ENCODE assay signal across 11 cellular contexts in genomic region chr14:71931492-71932228, GRCh38. TPM values are rescaled to one million over a fixed set of nuclear protein-coding genes. Genes with fewer than 3 reads are reported as not detected.
DNase-seq lines count a peak whose midpoint lies in the region; ATAC-seq, FAIRE-seq and TF ChIP-seq lines count a peak whose summit lies in the region.
"Had no signal": no experiment of that assay in that cellular context is flagged by ENCODE, and none has a peak within 500 bp of the region (broad histone marks: within the 10 kb centered on the region; RNA-seq: fewer than 3 reads in every experiment).

No MANE protein-coding gene starts in this region.

- H2AK5ac ChIP-seq in H1 (ENCODE audit: low read depth, low read length) (no peak overlapping the region), neuronal stem cell (ENCODE audit: low read depth, low read length) (no peak overlapping the region)

- H3K4ac ChIP-seq in H1 (replicated peaks; ENCODE audit: insufficient read length, low read depth, low read length) (no peak overlapping the region), neuronal stem cell (ENCODE audit: low read length) (no peak overlapping the region)

- DNase-seq in D341Med (ENCODE audit: low spot score), result peak; percentile 51
- DNase-seq in H1 (ENCODE audit: low read depth in 1 of 2, low spot score in 2 of 2), result no peak
- DNase-seq in neuronal stem cell (ENCODE audit: low spot score), result peak; percentile 5
- DNase-seq in NCI-H1930 (lab: John Stamatoyannopoulos, UW), result no peak
- DNase-seq in effector CD4-positive, alpha-beta T cell, result no peak
- DNase-seq in SKM-1 treated with dmso at 0.1 percent for 144 hours (lab: John Stamatoyannopoulos, UW; ENCODE audit: unreplicated experiment), result no peak
- DNase-seq in natural killer cell, result no peak
- DNase-seq: NCI-H226 had no signal

- H3K36me3 Mint-ChIP-seq in natural killer cell, result no peaks in the 10 kb centered on the region

- no peaks in the 10 kb centered on the region for H3K79me1 ChIP-seq in H1 (ENCODE audit: low read depth, low read length)
- H3K79me1 ChIP-seq in neuronal stem cell (ENCODE audit: low read depth, low read length), result no peaks in the 10 kb centered on the region

- 15% methylated on average over 34 of the region's 36 CpGs; no CpG with 5 or more reads in 1 of the 2 experiments for WGBS in H1 (ENCODE audit: extremely low coverage in 1 of 2, insufficient coverage in 1 of 2, insufficient read length in 1 of 2, insufficient replicate concordance in 2 of 2, low coverage in 1 of 2, low lambda C conversion rate in 2 of 2, missing lambda C conversion rate in 1 of 2), 2 experiments
- no CpG with 5 or more reads among the region's 36 CpGs for WGBS in neuronal stem cell (ENCODE audit: extremely low coverage in 2 of 2, insufficient read length in 2 of 2, insufficient replicate concordance in 1 of 2), 2 donors

- H3K79me2 ChIP-seq in H1 (ENCODE audit: control insufficient read depth in 1 of 2, insufficient read depth in 2 of 2, low read length in 2 of 2), result no peaks in the 10 kb centered on the region

- no peak overlapping the region for H4K5ac ChIP-seq in H1 (ENCODE audit: insufficient read length, low read depth, low read length)

- H3K4me2 ChIP-seq in H1 (ENCODE audit: insufficient read depth in 1 of 2, low read depth in 2 of 2, low read length in 2 of 2) (peak overlapping the region; percentile 98 to 99), neuronal stem cell (ENCODE audit: insufficient read depth, low read length, poor library complexity, severe bottlenecking) (peak overlapping the region; percentile 95)

- H2BK15ac ChIP-seq in H1 (ENCODE audit: low read length), result no peak overlapping the region
- H2BK15ac ChIP-seq in neuronal stem cell (ENCODE audit: low read length), result no peak overlapping the region

- H3K9me3 Mint-ChIP-seq in natural killer cell, result no peaks in the 10 kb centered on the region

- H4K8ac ChIP-seq in H1 (ENCODE audit: extremely low read depth, insufficient read depth, low read length), result peak overlapping the region; percentile 74; the same call in 1 of the 2 replicates
- H4K8ac ChIP-seq in neuronal stem cell (ENCODE audit: low read depth, low read length), result no peak overlapping the region

- no peak for TF ChIP-seq RAD21 in H1 (IDR thresholded peaks at IDR 0.05 in 1 of 2, conservative IDR thresholded peaks at IDR 0.05 in 1 of 2; ENCODE audit: low read depth in 2 of 2, low read length in 2 of 2)

- peaks cover 7 to 46% (median 26%) of the 10 kb centered on the region in 4 experiments for H3K27me3 ChIP-seq in H1 (replicated peaks in 1 of 4; ENCODE audit: control insufficient read depth in 3 of 4, extremely low read depth in 1 of 4, insufficient read depth in 3 of 4, low read length in 3 of 4)
- H3K27me3 ChIP-seq in neuronal stem cell (ENCODE audit: control insufficient read depth in 3 of 3, insufficient read depth in 3 of 3, low read depth in 1 of 3, low read length in 3 of 3), result peaks cover 8 to 56% (median 35%) of the 10 kb centered on the region in 3 experiments
- H3K27me3 ChIP-seq: body of pancreas, ovary had no signal

- H3K14ac ChIP-seq in H1 (ENCODE audit: insufficient read length), result no peak overlapping the region
- no peak overlapping the region for H3K14ac ChIP-seq in neuronal stem cell (ENCODE audit: low read length)

- no peak overlapping the region for H3K56ac ChIP-seq in H1 (replicated peaks; ENCODE audit: insufficient read length, low read depth, low read length)

- H4K91ac ChIP-seq in H1 (replicated peaks; ENCODE audit: insufficient read length, low read length) (no peak overlapping the region), neuronal stem cell (ENCODE audit: low read depth, low read length, poor library complexity) (no peak overlapping the region)

- ATAC-seq in HG03039 (IDR thresholded peaks at IDR 0.05; ENCODE audit: unreplicated experiment), result peak; percentile 4
- no peak for ATAC-seq in natural killer cell

- H3K36me3 ChIP-seq in H1 (ENCODE audit: control insufficient read depth in 2 of 4, insufficient read depth in 4 of 4, low read length in 3 of 4) (no peaks in the 10 kb centered on the region), neuronal stem cell (replicated peaks in 1 of 2; ENCODE audit: control insufficient read depth in 2 of 2, insufficient read depth in 2 of 2, low read length in 2 of 2) (no peaks in the 10 kb centered on the region)
- H3K36me3 ChIP-seq: ovary had no signal

- H3K4me3 ChIP-seq in H1 (ENCODE audit: extremely low read depth in 1 of 4, insufficient read depth in 2 of 4, low read depth in 3 of 4, low read length in 4 of 4) (peak overlapping the region; percentile 20 to 71 (median 34); a peak in 7 of 8 replicates), neuronal stem cell (ENCODE audit: low read length in 2 of 2) (peak overlapping the region in 1 of 2 donors; percentile 79)
- H3K4me3 ChIP-seq: body of pancreas had no signal

- H3K23me2 ChIP-seq in H1 (ENCODE audit: low read depth, low read length), result peaks cover 7% of the 10 kb centered on the region

- H3K23ac ChIP-seq in H1 (ENCODE audit: insufficient read length), result no peak overlapping the region
- H3K23ac ChIP-seq in neuronal stem cell (ENCODE audit: low read depth, low read length, poor library complexity), result no peak overlapping the region

- H3K27ac Mint-ChIP-seq in natural killer cell, result no peak overlapping the region

- no peaks in the 10 kb centered on the region for H3K4me1 Mint-ChIP-seq in natural killer cell

- peaks cover 0 to 9% (median 1%) of the 10 kb centered on the region in 4 experiments; a peak in 3 of 7 replicates for H3K4me1 ChIP-seq in H1 (replicated peaks in 1 of 4; ENCODE audit: control insufficient read depth in 3 of 4, insufficient read depth in 4 of 4, low read length in 3 of 4)
- H3K4me1 ChIP-seq in neuronal stem cell (ENCODE audit: control insufficient read depth in 2 of 2, insufficient read depth in 1 of 2, low read depth in 1 of 2, low read length in 2 of 2), result peaks cover 4 to 5% of the 10 kb centered on the region in 2 donors

- no peak for TF ChIP-seq CTCF in H1 (IDR thresholded peaks at IDR 0.05; ENCODE audit: control extremely low read depth in 1 of 3, insufficient read depth in 1 of 3, low read depth in 1 of 3, low read length in 3 of 3)
- no peak for TF ChIP-seq CTCF in natural killer cell (IDR thresholded peaks at IDR 0.05)

- TF ChIP-seq EP300 in H1 (IDR thresholded peaks at IDR 0.05; ENCODE audit: borderline replicate concordance in 1 of 2, low read depth in 2 of 2, low read length in 2 of 2), result no peak

- no peak overlapping the region for H3K4me3 Mint-ChIP-seq in natural killer cell

- peaks cover 28 to 70% of the 10 kb centered on the region in 2 donors for H3K27me3 Mint-ChIP-seq in natural killer cell (ENCODE audit: low read depth in 2 of 2)

- H2BK12ac ChIP-seq in H1 (ENCODE audit: low read depth, low read length), result no peak overlapping the region
- H2BK12ac ChIP-seq in neuronal stem cell (ENCODE audit: low read length), result peak overlapping the region; percentile 22

- H4K20me1 ChIP-seq in H1 (replicated peaks in 1 of 2; ENCODE audit: control insufficient read depth in 1 of 2, insufficient read depth in 2 of 2, low read length in 2 of 2), result peaks cover 0 to 2% of the 10 kb centered on the region in 2 experiments

- CTCF ChIA-PET in H1 (lab: Charles Lee; ENCODE audit: partially characterized antibody), result interaction anchor here (0.6 to 2.6 kb wide), 12 partner anchors 12 to 793 kb away, joined by 3 to 9 read pairs (median 3); no protein-coding TSS in a partner anchor

- H3K18ac ChIP-seq in H1 (ENCODE audit: extremely low read depth, low read length) (no peak overlapping the region), neuronal stem cell (ENCODE audit: low read length) (no peak overlapping the region)

- H2BK120ac ChIP-seq in H1 (replicated peaks; ENCODE audit: low read depth, low read length), result no peak overlapping the region
- no peak overlapping the region for H2BK120ac ChIP-seq in neuronal stem cell (ENCODE audit: low read depth, low read length)

- no peak overlapping the region for H2BK20ac ChIP-seq in H1 (ENCODE audit: low read length)

- POLR2A ChIA-PET in H1 (lab: Charles Lee; ENCODE audit: partially characterized antibody), result no interaction called here

- peak overlapping the region in 2 of 4 experiments; percentile 10 to 32; a peak in 3 of 7 replicates for H3K9ac ChIP-seq in H1 (replicated peaks in 1 of 4; ENCODE audit: extremely low read depth in 1 of 4, low read depth in 3 of 4, low read length in 3 of 4)
- H3K9ac ChIP-seq in neuronal stem cell (ENCODE audit: low read depth, low read length, poor library complexity), result no peak overlapping the region

- H2BK5ac ChIP-seq in H1 (ENCODE audit: low read depth, low read length) (no peak overlapping the region), neuronal stem cell (ENCODE audit: low read length) (no peak overlapping the region)

- no peak for FAIRE-seq in H1 (lab: Jason Lieb, UNC)

- H3K27ac ChIP-seq in H1 (ENCODE audit: low read depth, low read length) (no peak overlapping the region), neuronal stem cell (replicated peaks; ENCODE audit: low read length) (no peak overlapping the region)
- H3K27ac ChIP-seq: body of pancreas, ovary had no signal

- no peak for TF ChIP-seq POLR2A in H1 (IDR thresholded peaks at IDR 0.05; ENCODE audit: control extremely low read depth in 1 of 2, low read depth in 2 of 2, low read length in 2 of 2)

- H2AFZ ChIP-seq in H1 (ENCODE audit: low read length) (no peak overlapping the region; the same call in 1 of the 2 replicates), neuronal stem cell (ENCODE audit: low read length) (peak overlapping the region; percentile 92)

- H3K9me3 ChIP-seq in H1 (ENCODE audit: insufficient read depth in 2 of 2, low read depth in 1 of 2, low read length in 1 of 2) (no peaks in the 10 kb centered on the region), neuronal stem cell (replicated peaks in 1 of 2; ENCODE audit: control insufficient read depth in 2 of 2, insufficient read depth in 1 of 2, low read depth in 1 of 2, low read length in 2 of 2) (no peaks in the 10 kb centered on the region)
- H3K9me3 ChIP-seq: body of pancreas, ovary had no signal

- intact Hi-C loops in natural killer cell (cut with micrococcal nuclease), result no loop called here

TF ChIP-seq in H1, 55 proteins besides CTCF, POLR2A, EP300 and RAD21:
- no peak for TF ChIP-seq BACH1 (IDR thresholded peaks at IDR 0.05; ENCODE audit: low read length)
- 0 out of 2 replicates have a peak, but pooled peaks have one; percentile 37 for TF ChIP-seq TAF1 (IDR thresholded peaks at IDR 0.05; ENCODE audit: low read depth, low read length)

RNA-seq across cellular contexts. Expression of gene RGS6, which starts 0.6 kb away (rescaled TPM):
- total RNA-seq in H1 (2021; fragmentation: NEBNext Ultra II Directional; extraction: Animal tissue kit (Norgen Biotek cat#: 25700)), result 0.63 and 1.1 TPM in 2 replicates
- 0.26 and 0.33 TPM in 2 replicates for polyA plus RNA-seq in H1 (2011; rRNA removed)
- polyA plus RNA-seq in H1 (2011; cell fraction: cytosol; rRNA removed), result 0.57 TPM
- polyA plus RNA-seq in H1 (2011; cell fraction: nucleus; rRNA removed), result 1.3 TPM
- 0.51 to 0.97 TPM (median 0.59 TPM) in 4 replicates for polyA plus RNA-seq in H1 (2012, experiment 1 of 2)
- polyA plus RNA-seq in H1 (2012, experiment 2 of 2), result 0.72 TPM
- 0.59 TPM for polyA plus RNA-seq in H1 (2013, experiment 1 of 2)
- polyA plus RNA-seq in H1 (2013, experiment 2 of 2), result 0.53 TPM
- 0.49 and 0.91 TPM in 2 replicates for polyA minus RNA-seq in H1 (2011; rRNA and poly(A)+ RNA removed)
- polyA minus RNA-seq in H1 (2011; cell fraction: cytosol; rRNA and poly(A)+ RNA removed), result 1.0 TPM
- 3.1 TPM for polyA minus RNA-seq in H1 (2011; cell fraction: nucleus; rRNA and poly(A)+ RNA removed)
- polyA plus RNA-seq in neuronal stem cell (2013, experiment 1 of 2), result 0.15 TPM
- 0.14 TPM for polyA plus RNA-seq in neuronal stem cell (2013, experiment 2 of 2)
- 1 to 10 TPM in 1 of 3 donors, under 1 TPM in 1, not detected in 1; 0.75 to 1.4 TPM for total RNA-seq in natural killer cell

Comparison
In these comparisons a context has a peak if more than half of its experiments do, and no peak if none do; other contexts are left out.
1. DNase-seq: peak in D341Med (single experiment) and neuronal stem cell (single experiment); none in H1 (0 of 2), NCI-H1930 (0 of 2), effector CD4-positive, alpha-beta T cell (single experiment), SKM-1 treated with dmso at 0.1 percent for 144 hours (single experiment) and natural killer cell (single experiment).